In genomic region chr6:115882174-115882573, GRCh38 we compare ENCODE assay signal across 20 cellular contexts.
DNase-seq lines count a peak whose midpoint lies in the region; TF ChIP-seq lines count a peak whose summit lies in the region.
"Had no signal": no experiment of that assay in that cellular context is flagged by ENCODE, and none has a peak within 500 bp of the region (broad histone marks: within the 10 kb centered on the region; RNA-seq: fewer than 3 reads in every experiment).

No MANE protein-coding gene starts in this region.

- no peak overlapping the region for H3K23ac ChIP-seq in mesenchymal stem cell (ENCODE audit: low read length in 2 of 2)

- no peak overlapping the region for H4K91ac ChIP-seq in mesenchymal stem cell (ENCODE audit: low read length)

- no peaks in the 10 kb centered on the region for H3K4me1 ChIP-seq in mesenchymal stem cell (ENCODE audit: control insufficient read depth, insufficient read depth, low read depth, low read length)
- H3K4me1 ChIP-seq: prostate gland, tibial artery had no signal

- no peak overlapping the region for H4K8ac ChIP-seq in mesenchymal stem cell (ENCODE audit: low read length)

- H3K27me3 ChIP-seq in mesenchymal stem cell (ENCODE audit: control insufficient read depth in 1 of 2, insufficient read depth in 1 of 2, low read length in 2 of 2) (peaks cover 0 to 4% of the 10 kb centered on the region in 2 experiments), dorsolateral prefrontal cortex (peaks cover 0 to 4% (median 0%) of the 10 kb centered on the region in 45 donors), brain microvascular endothelial cell (replicated peaks) (no peaks in the 10 kb centered on the region)
- H3K27me3 ChIP-seq: tibial artery had no signal

- H3K4ac ChIP-seq in mesenchymal stem cell (ENCODE audit: low read depth in 1 of 2, low read length in 2 of 2) = no peak overlapping the region

- no peak overlapping the region for H2BK12ac ChIP-seq in mesenchymal stem cell (ENCODE audit: low read length in 2 of 2)

- H3K18ac ChIP-seq in mesenchymal stem cell (ENCODE audit: low read depth in 1 of 2, low read length in 2 of 2) = no peak overlapping the region

- no peak overlapping the region for H3K9ac ChIP-seq in mesenchymal stem cell (ENCODE audit: low read length)

- intact Hi-C loops in dorsolateral prefrontal cortex (cut with DNase I) = no loop called here

- DNase-seq in DMS53 (lab: John Stamatoyannopoulos, UW) = peak; percentile 65
- peak; percentile 14 for DNase-seq in HuH-7 (ENCODE audit: low spot score)
- DNase-seq in SK-MEL-5 (ENCODE audit: low read depth, low spot score) = peak; percentile 35
- DNase-seq in mesenchymal stem cell = peak; percentile 5
- no peak for DNase-seq in cortex of kidney (lab: John Stamatoyannopoulos, UW)
- no peak for DNase-seq in dorsolateral prefrontal cortex
- no peak for DNase-seq in brain microvascular endothelial cell
- DNase-seq in hippocampal formation (lab: John Stamatoyannopoulos, UW) = no peak
- DNase-seq: activated CD4-positive, alpha-beta T cell treated with anti-CD3 and anti-CD28 coated beads, Interleukin-2, amount 50 U/mL, for 48 hours; activated effector memory CD4-positive, alpha-beta T cell treated with anti-CD3 and anti-CD28 coated beads, Interleukin-2, amount 50 U/mL, for 16 hours; DMS79; NCI-H1105; NCI-H2107; NCI-H526 treated with DMSO at 0.1 percent for 48 hours; stimulated activated CD4-positive, alpha-beta T cell treated with anti-CD3 and anti-CD28 coated beads, Interleukin-2, amount 100 ng/mL, for 48 hours; stimulated activated naive CD8-positive, alpha-beta T cell treated with anti-CD3 and anti-CD28 coated beads, Interleukin-15, Interleukin-2, amounts not matched to agents 100 U/mL and 50 U/mL, for 24 hours; T-helper 1 cell; tibial artery had no signal

- no peak overlapping the region for H2BK120ac ChIP-seq in mesenchymal stem cell (ENCODE audit: low read depth, low read length)

- no peak overlapping the region for H2AK5ac ChIP-seq in mesenchymal stem cell (ENCODE audit: low read length, severe bottlenecking)

- H2AFZ ChIP-seq in mesenchymal stem cell (ENCODE audit: low read depth, low read length) = no peak overlapping the region

- H3K9me3 ChIP-seq in mesenchymal stem cell (ENCODE audit: control insufficient read depth, low read length) = no peaks in the 10 kb centered on the region
- H3K9me3 ChIP-seq: prostate gland, tibial artery had no signal

- H3K14ac ChIP-seq in mesenchymal stem cell (ENCODE audit: low read length in 2 of 2) = no peak overlapping the region

- H3K27ac ChIP-seq in mesenchymal stem cell (ENCODE audit: low read length, poor library complexity, severe bottlenecking) (no peak overlapping the region), dorsolateral prefrontal cortex (no peak overlapping the region), brain microvascular endothelial cell (no peak overlapping the region)
- H3K27ac ChIP-seq: cardiac muscle cell, prostate gland, tibial artery had no signal

- TF ChIP-seq CTCF in dorsolateral prefrontal cortex (IDR thresholded peaks at IDR 0.05 in 54 of 56, conservative IDR thresholded peaks at IDR 0.05 in 2 of 56; ENCODE audit: low read depth in 1 of 56, partially characterized antibody in 56 of 56) = no peak
- TF ChIP-seq CTCF in brain microvascular endothelial cell (IDR thresholded peaks at IDR 0.05; ENCODE audit: low read depth, low read length, missing control alignments) = no peak

- H3K36me3 ChIP-seq in mesenchymal stem cell (ENCODE audit: control insufficient read depth in 1 of 2, insufficient read depth in 2 of 2, low read depth in 1 of 2, low read length in 2 of 2) (no peaks in the 10 kb centered on the region), brain microvascular endothelial cell (replicated peaks) (no peaks in the 10 kb centered on the region)
- H3K36me3 ChIP-seq: cardiac muscle cell, prostate gland, tibial artery had no signal

- no peak overlapping the region for H3K4me2 ChIP-seq in mesenchymal stem cell (ENCODE audit: low read length, poor library complexity, severe bottlenecking)

- H3K4me3 ChIP-seq in mesenchymal stem cell (ENCODE audit: insufficient read depth in 1 of 2, low read depth in 1 of 2, low read length in 2 of 2) (no peak overlapping the region), dorsolateral prefrontal cortex (no peak overlapping the region), brain microvascular endothelial cell (ENCODE audit: low read depth, low read length) (no peak overlapping the region)
- H3K4me3 ChIP-seq: cardiac muscle cell, prostate gland, tibial artery had no signal

- no peak overlapping the region for H2BK5ac ChIP-seq in mesenchymal stem cell (ENCODE audit: low read depth, low read length, poor library complexity, severe bottlenecking)

- WGBS in mesenchymal stem cell = 67% methylated on average over 1 of the region's 5 CpGs

- no peak overlapping the region for H2BK15ac ChIP-seq in mesenchymal stem cell (ENCODE audit: low read depth, poor library complexity, severe bottlenecking)

- H3K79me1 ChIP-seq in mesenchymal stem cell (replicated peaks; ENCODE audit: low read length, poor library complexity, severe bottlenecking) = no peaks in the 10 kb centered on the region

- in situ Hi-C loops in SK-MEL-5 (cut with HindIII; ENCODE audit: low pct_unique_long_range_greater_than_20kb, low sequenced_read_pairs) = no loop called here
- in situ Hi-C loops in brain microvascular endothelial cell (cut with HindIII; ENCODE audit: low pct_ligation_motif_present, low sequenced_read_pairs) = no loop called here

Comparison
In these comparisons a context has a peak if more than half of its experiments do, and no peak if none do; other contexts are left out.
1. DNase-seq: peak in DMS53 (single experiment), HuH-7 (single experiment), SK-MEL-5 (single experiment) and mesenchymal stem cell (single experiment); none in cortex of kidney (single experiment), dorsolateral prefrontal cortex (0 of 10), brain microvascular endothelial cell (single experiment) and hippocampal formation (0 of 2).